ENCODE assay signal across 25 cellular contexts in the genomic region with DNA sequence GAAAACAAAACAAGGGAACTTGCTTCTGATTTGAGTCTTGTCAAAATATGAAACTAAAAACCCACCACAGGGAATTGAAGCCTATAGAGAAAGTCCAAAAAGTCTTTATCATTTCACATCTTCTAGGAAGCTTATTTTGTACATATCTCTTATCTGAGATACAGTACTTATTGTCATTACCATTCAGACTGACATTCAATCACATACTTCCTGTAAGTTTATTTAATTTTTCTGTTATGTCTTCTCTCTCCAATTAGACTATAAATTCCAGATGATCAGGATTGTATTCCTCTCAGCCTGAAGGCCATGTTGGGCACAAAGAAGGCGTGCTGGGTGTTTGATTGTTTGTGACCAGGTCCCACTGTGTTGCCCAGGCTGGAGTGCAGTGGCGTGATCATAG. TPM values are rescaled to one million over a fixed set of nuclear protein-coding genes. Genes with fewer than 3 reads are reported as not detected.
DNase-seq lines count a peak whose midpoint lies in the region; ATAC-seq, FAIRE-seq and TF ChIP-seq lines count a peak whose summit lies in the region.
"Had no signal": no experiment of that assay in that cellular context is flagged by ENCODE, and none has a peak within 500 bp of the region (broad histone marks: within the 10 kb centered on the region; RNA-seq: fewer than 3 reads in every experiment).

No MANE protein-coding gene starts in this region.

- TF ChIP-seq POLR2A in stomach (IDR thresholded peaks at IDR 0.05) = no peak

- no peaks in the 10 kb centered on the region for H3K27me3 Mint-ChIP-seq in MCF 10A (ENCODE audit: insufficient read depth, unreplicated experiment)
- H3K27me3 Mint-ChIP-seq in immature natural killer cell (ENCODE audit: low read depth in 3 of 3) = peaks cover 0 to 4% (median 0%) of the 10 kb centered on the region in 3 donors
- H3K27me3 Mint-ChIP-seq: B cell; CD4-positive, CD25-positive, alpha-beta regulatory T cell had no signal

- H3K27ac Mint-ChIP-seq in MCF 10A (ENCODE audit: low read depth, unreplicated experiment) (no peak overlapping the region), immature natural killer cell (no peak overlapping the region)
- H3K27ac Mint-ChIP-seq: B cell; CD8-positive, alpha-beta T cell; GM23338; H9 had no signal

- H3K36me3 Mint-ChIP-seq in MCF 10A (ENCODE audit: insufficient read depth, unreplicated experiment) (peaks cover 6% of the 10 kb centered on the region), immature natural killer cell (peaks cover 0 to 7% (median 0%) of the 10 kb centered on the region in 3 donors)
- H3K36me3 Mint-ChIP-seq: CD4-positive, CD25-positive, alpha-beta regulatory T cell had no signal

- H4K20me1 ChIP-seq in mammary epithelial cell (ENCODE audit: insufficient read depth, low read length) (no peaks in the 10 kb centered on the region), OCI-LY7 (ENCODE audit: insufficient read depth, low read length) (no peaks in the 10 kb centered on the region)
- H4K20me1 ChIP-seq: BLaER1 had no signal

- no peak for TF ChIP-seq CTCF in mammary epithelial cell (conservative IDR thresholded peaks at IDR 0.05 in 1 of 2, IDR thresholded peaks at IDR 0.05 in 1 of 2; ENCODE audit: extremely low read depth in 1 of 2, insufficient read depth in 1 of 2, low read depth in 1 of 2, low read length in 2 of 2)
- TF ChIP-seq CTCF in MCF 10A (IDR thresholded peaks at IDR 0.05; ENCODE audit: unreplicated experiment) = no peak
- no peak for TF ChIP-seq CTCF in OCI-LY7 (conservative IDR thresholded peaks at IDR 0.05; ENCODE audit: low read length)
- TF ChIP-seq CTCF in stomach (IDR thresholded peaks at IDR 0.05) = no peak

- CTCF ChIA-PET in mammary epithelial cell (lab: Charles Lee; ENCODE audit: low non-redundant PET) = no interaction called here
- CTCF ChIA-PET in MCF 10A (lab: Yijun Ruan, JAX) = interaction anchor here (0.7 kb wide), 1 partner anchor 8 kb away, joined by 5 read pairs; no protein-coding TSS in a partner anchor
- CTCF ChIA-PET in OCI-LY7 (lab: Charles Lee; ENCODE audit: unreplicated experiment) = no interaction called here

- H3K4me1 Mint-ChIP-seq in MCF 10A (ENCODE audit: insufficient read depth, unreplicated experiment) (peaks cover 19% of the 10 kb centered on the region), immature natural killer cell (peaks cover 7 to 22% of the 10 kb centered on the region in 2 donors)
- H3K4me1 Mint-ChIP-seq: H9 had no signal

- H3K4me3 Mint-ChIP-seq in MCF 10A (ENCODE audit: unreplicated experiment) (no peak overlapping the region), immature natural killer cell (no peak overlapping the region)
- H3K4me3 Mint-ChIP-seq: B cell; CD4-positive, CD25-positive, alpha-beta regulatory T cell; CD8-positive, alpha-beta T cell; GM23338; H9 had no signal

- no peak overlapping the region for H3K27ac ChIP-seq in mammary epithelial cell (ENCODE audit: insufficient read depth, low read depth, low read length)
- H3K27ac ChIP-seq in OCI-LY7 (ENCODE audit: low read depth, low read length, poor library complexity, severe bottlenecking) = no peak overlapping the region
- H3K27ac ChIP-seq in stomach = no peak overlapping the region
- H3K27ac ChIP-seq: 22Rv1, BLaER1, C4-2B had no signal

- 74% methylated on average over 2 of the region's 2 CpGs for WGBS in mammary epithelial cell (ENCODE audit: low coverage, missing lambda C conversion rate)
- 83 to 96% (median 90%) methylated on average over 2 of the region's 2 CpGs for WGBS in stomach, 5 donors

- POLR2A ChIA-PET in MCF 10A (lab: Yijun Ruan, JAX) = no interaction called here
- POLR2A ChIA-PET in OCI-LY7 (lab: Charles Lee) = interaction anchor here (1.0 to 1.9 kb wide), 6 partner anchors 9 to 181 kb away, joined by 3 to 7 read pairs (median 4); no protein-coding TSS in a partner anchor

- H3K4me3 ChIP-seq in mammary epithelial cell (replicated peaks in 1 of 3; ENCODE audit: insufficient read depth in 1 of 3, low read depth in 2 of 3, low read length in 3 of 3) (no peak overlapping the region), OCI-LY7 (ENCODE audit: low read depth, low read length, poor library complexity, severe bottlenecking) (no peak overlapping the region), stomach (no peak overlapping the region)
- H3K4me3 ChIP-seq: BLaER1, GM12878, GM23338 had no signal

- no peaks in the 10 kb centered on the region for H3K9me3 ChIP-seq in mammary epithelial cell (replicated peaks; ENCODE audit: insufficient read depth, low read length)
- peaks cover 5% of the 10 kb centered on the region; the same call in 1 of the 2 replicates for H3K9me3 ChIP-seq in OCI-LY7 (ENCODE audit: low read length)
- H3K9me3 ChIP-seq in stomach = no peaks in the 10 kb centered on the region
- H3K9me3 ChIP-seq: BLaER1, Caco-2 had no signal

- ATAC-seq in SK-N-SH treated with all-trans-retinoic acid at 6 μM for 48 hours = peak; percentile 17; the same call in 2 of the 3 replicates
- ATAC-seq: CD8-positive, alpha-beta T cell; GM12878; GM23338; HCT116 had no signal

- no peak for TF ChIP-seq EP300 in stomach (IDR thresholded peaks at IDR 0.05)

- H3K36me3 ChIP-seq in mammary epithelial cell (ENCODE audit: insufficient read depth, low read length) (no peaks in the 10 kb centered on the region), OCI-LY7 (ENCODE audit: insufficient read depth, low read length) (peaks cover 5% of the 10 kb centered on the region; the same call in 1 of the 2 replicates), stomach (no peaks in the 10 kb centered on the region)
- H3K36me3 ChIP-seq: BLaER1 had no signal

- H3K4me1 ChIP-seq in mammary epithelial cell (ENCODE audit: insufficient read depth, low read length) (peaks cover 21% of the 10 kb centered on the region), OCI-LY7 (ENCODE audit: insufficient read depth, low read length, poor library complexity, severe bottlenecking) (peaks cover 19% of the 10 kb centered on the region), stomach (peaks cover 0 to 4% (median 0%) of the 10 kb centered on the region in 4 donors)
- H3K4me1 ChIP-seq: Caco-2 had no signal

- peak overlapping the region; percentile 18 for H2AFZ ChIP-seq in mammary epithelial cell (ENCODE audit: low read depth, low read length)
- peak overlapping the region; percentile 27 for H2AFZ ChIP-seq in OCI-LY7 (ENCODE audit: low read length)
- H2AFZ ChIP-seq: GM23338 had no signal

- H3K27me3 ChIP-seq in mammary epithelial cell (ENCODE audit: insufficient read depth, low read length) = no peaks in the 10 kb centered on the region
- H3K27me3 ChIP-seq in stomach = no peaks in the 10 kb centered on the region
- H3K27me3 ChIP-seq: BLaER1 had no signal

- no peaks in the 10 kb centered on the region for H3K9me2 ChIP-seq in OCI-LY7 (ENCODE audit: insufficient read depth, low read length)

- H3K79me2 ChIP-seq in mammary epithelial cell (ENCODE audit: insufficient read depth, low read length) (no peaks in the 10 kb centered on the region), OCI-LY7 (ENCODE audit: insufficient read depth, low read depth, low read length) (no peaks in the 10 kb centered on the region)

- peak; percentile 88 for FAIRE-seq in urothelium cell line (lab: Jason Lieb, UNC)
- FAIRE-seq: A204.1, GM12878, GM19239 had no signal

- intact Hi-C loops in mammary epithelial cell (cut with micrococcal nuclease) (no loop called here), MCF 10A (cut with micrococcal nuclease) (no loop called here), OCI-LY7 (cut with micrococcal nuclease; ENCODE audit: unreplicated experiment) (no loop called here), stomach (cut with DNase I; ENCODE audit: low total_unique reads) (no loop called here)

- DNase-seq in mammary epithelial cell (no peak), MCF 10A (ENCODE audit: unreplicated experiment) (no peak), OCI-LY7 (ENCODE audit: low spot score) (no peak), urothelium cell line (ENCODE audit: low spot score) (no peak), stomach (no peak), immature natural killer cell (no peak), superior temporal gyrus (ENCODE audit: extremely low spot score) (no peak)
- DNase-seq: Caco-2; CD4-positive, CD25-positive, alpha-beta regulatory T cell; CD8-positive, alpha-beta T cell; DMS 273 treated with DMSO at 0.1 percent for 48 hours; DMS79; EL; GDM1; H9 had no signal

- no peak overlapping the region for H3K9ac ChIP-seq in mammary epithelial cell (ENCODE audit: insufficient read depth, low read length)
- H3K9ac ChIP-seq: BLaER1 had no signal

- no peak overlapping the region for H3K4me2 ChIP-seq in mammary epithelial cell (ENCODE audit: insufficient read depth, low read depth, low read length)
- no peak overlapping the region for H3K4me2 ChIP-seq in OCI-LY7 (ENCODE audit: low read length)
- H3K4me2 ChIP-seq: BLaER1, GM23338 had no signal

- dilution Hi-C loops in mammary epithelial cell (cut with HindIII; ENCODE audit: low sequenced_read_pairs) = no loop called here

- in situ Hi-C loops in mammary epithelial cell (cut with MboI; ENCODE audit: low sequenced_read_pairs in 2 of 2) = no loop called here

- H3K9me3 Mint-ChIP-seq in MCF 10A (ENCODE audit: unreplicated experiment) (no peaks in the 10 kb centered on the region), immature natural killer cell (no peaks in the 10 kb centered on the region)
- H3K9me3 Mint-ChIP-seq: GM23338, H9 had no signal

- BruUV-seq in mammary epithelial cell (replicated peaks; lab: Mats Ljungman, UMichigan) (no TSS peak), MCF 10A (replicated peaks; lab: Mats Ljungman, UMichigan) (no TSS peak), OCI-LY7 (replicated peaks; lab: Mats Ljungman, UMichigan) (no TSS peak)

RNA-seq across cellular contexts. Expression of gene METTL4, which starts 59.2 kb away (rescaled TPM):
- total RNA-seq in mammary epithelial cell (10 to 100 TPM in 1 of 2 donors, 1 to 10 TPM in 1; 8.2 to 14.5 TPM), MCF 10A (2022) (11.8 and 15.0 TPM in 2 replicates), OCI-LY7 (2022) (23.3 and 23.7 TPM in 2 replicates), stomach (10 to 100 TPM in 1 of 5 donors, 1 to 10 TPM in 3, under 1 TPM in 1; 0.89 to 17.1 (median 3.5) TPM)
- polyA plus RNA-seq in mammary epithelial cell (6.1 TPM), stomach (1 to 10 TPM; 4.4 to 7.1 (median 5.5) TPM), immature natural killer cell (10 to 100 TPM in 1 of 3 donors, 1 to 10 TPM in 2; 6.0 to 12.0 (median 6.8) TPM)
- polyA minus RNA-seq in mammary epithelial cell = 2.6 TPM
- 11.8 and 12.4 TPM in 2 replicates for total RNA-seq in OCI-LY7 (2014; rRNA removed; shearing (Covaris generic))

RNA-seq across cellular contexts. Expression of gene NDC80, which starts 59.3 kb away (rescaled TPM):
- 10 to 100 TPM in 1 of 2 donors, 1 to 10 TPM in 1; 1.7 to 29.8 TPM for total RNA-seq in mammary epithelial cell
- polyA plus RNA-seq in mammary epithelial cell = 16.9 TPM
- polyA minus RNA-seq in mammary epithelial cell = 5.4 TPM
- 20.4 and 29.6 TPM in 2 replicates for total RNA-seq in MCF 10A (2022)
- 73.0 and 91.1 TPM in 2 replicates for total RNA-seq in OCI-LY7 (2014; rRNA removed; shearing (Covaris generic))
- 105 and 115 TPM in 2 replicates for total RNA-seq in OCI-LY7 (2022)
- 10 to 100 TPM in 1 of 5 donors, 1 to 10 TPM in 4; 1.4 to 25.7 (median 3.6) TPM for total RNA-seq in stomach
- 1 to 10 TPM; 2.1 to 7.3 (median 3.1) TPM for polyA plus RNA-seq in stomach
- polyA plus RNA-seq in immature natural killer cell = 1 to 10 TPM; 1.6 to 2.7 (median 2.6) TPM
